ENCODE assay signal across 9 cellular contexts in genomic region chr12:79233341-79233761, GRCh38.
A peak's percentile ranks its signal among the peaks of the same experiment; 100 is the strongest.
DNase-seq lines count a peak whose midpoint lies in the region; ATAC-seq and FAIRE-seq lines count a peak whose summit lies in the region.
"Had no signal": no experiment of that assay in that cellular context is flagged by ENCODE, and none has a peak within 500 bp of the region (broad histone marks: within the 10 kb centered on the region; RNA-seq: fewer than 3 reads in every experiment).

No MANE protein-coding gene starts in this region.

- FAIRE-seq in GM19239 (lab: Jason Lieb, UNC): no peak
- FAIRE-seq: GM18507 had no signal

- intact Hi-C loops in sciatic nerve (cut with DNase I): no loop called here

- ATAC-seq in GM19455 (IDR thresholded peaks at IDR 0.05; ENCODE audit: unreplicated experiment): peak; percentile 74
- ATAC-seq in HG03280 (IDR thresholded peaks at IDR 0.05; ENCODE audit: unreplicated experiment): peak; percentile 85
- ATAC-seq in sciatic nerve: no peak
- no peak for ATAC-seq in left lobe of liver

- DNase-seq in COR-L47 (lab: John Stamatoyannopoulos, UW) (peak; percentile 46), NCI-H345 (lab: John Stamatoyannopoulos, UW) (peak; percentile 82), sciatic nerve (ENCODE audit: low spot score) (no peak), left lobe of liver (ENCODE audit: low spot score) (no peak), GM19239 (ENCODE audit: insufficient read length, low spot score) (no peak), GF-D8 (lab: John Stamatoyannopoulos, UW) (no peak)

Comparison
In these comparisons a context has a peak if more than half of its experiments do, and no peak if none do; other contexts are left out.
1. DNase-seq: peak in COR-L47 (single experiment) and NCI-H345 (single experiment); none in sciatic nerve (single experiment), left lobe of liver (single experiment), GM19239 (single experiment) and GF-D8 (single experiment).
2. ATAC-seq: peak in GM19455 (single experiment) and HG03280 (single experiment); none in sciatic nerve (single experiment) and left lobe of liver (single experiment).